In the genomic region with DNA sequence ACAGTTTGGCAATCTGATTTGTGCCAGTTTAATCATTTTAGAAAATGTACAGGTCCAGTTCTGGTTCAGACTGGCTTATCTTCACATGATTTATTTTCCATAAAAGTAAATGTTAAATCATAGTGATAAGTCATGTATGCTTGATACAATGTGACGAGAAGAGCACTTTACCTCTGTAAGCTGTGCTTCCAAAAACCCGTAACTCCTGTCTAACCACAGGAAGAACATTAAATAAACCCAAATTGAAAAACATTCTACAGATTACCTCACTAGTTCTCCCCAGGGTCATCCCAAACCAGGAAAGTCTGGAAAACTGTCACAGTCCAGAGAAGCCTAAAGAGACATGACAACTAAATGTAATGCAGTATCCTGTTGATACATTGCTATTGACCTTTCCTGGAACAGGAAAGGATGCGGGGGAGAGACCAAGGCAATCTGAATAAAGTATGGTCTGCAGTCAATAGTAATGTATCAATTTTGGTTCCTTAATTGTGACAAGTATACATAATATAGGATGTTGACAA, we compare ENCODE assay signal across 11 cellular contexts. TPM values are rescaled to one million over a fixed set of nuclear protein-coding genes. Genes with fewer than 3 reads are reported as not detected.
DNase-seq lines count a peak whose midpoint lies in the region; ATAC-seq and TF ChIP-seq lines count a peak whose summit lies in the region.
"Had no signal": no experiment of that assay in that cellular context is flagged by ENCODE, and none has a peak within 500 bp of the region (broad histone marks: within the 10 kb centered on the region; RNA-seq: fewer than 3 reads in every experiment).

No MANE protein-coding gene starts in this region.

- no peak overlapping the region for H3K18ac ChIP-seq in trophoblast cell (ENCODE audit: low read length)

- no peaks in the 10 kb centered on the region for H3K27me3 ChIP-seq in BLaER1
- H3K27me3 ChIP-seq in iPS-20b (ENCODE audit: insufficient read depth, low read length) = no peaks in the 10 kb centered on the region
- no peaks in the 10 kb centered on the region for H3K27me3 ChIP-seq in trophoblast cell (ENCODE audit: insufficient read depth, low read length)
- no peaks in the 10 kb centered on the region for H3K27me3 ChIP-seq in endodermal cell (ENCODE audit: control insufficient read depth, insufficient read depth, low read length, poor library complexity, severe bottlenecking)
- H3K27me3 ChIP-seq: vagina had no signal

- peaks cover 22% of the 10 kb centered on the region for H3K4me1 ChIP-seq in BLaER1
- H3K4me1 ChIP-seq in iPS-20b (ENCODE audit: insufficient read depth, low read length) = peaks cover 30% of the 10 kb centered on the region
- peaks cover 13 to 20% of the 10 kb centered on the region in 2 experiments for H3K4me1 ChIP-seq in trophoblast cell (ENCODE audit: control insufficient read depth in 1 of 2, insufficient read depth in 2 of 2, low read length in 2 of 2)
- H3K4me1 ChIP-seq in endodermal cell (ENCODE audit: control insufficient read depth, insufficient read depth, low read length) = peaks cover 14% of the 10 kb centered on the region

- H3K9me3 ChIP-seq in BLaER1 (no peaks in the 10 kb centered on the region), iPS-20b (ENCODE audit: insufficient read depth, low read depth, low read length) (no peaks in the 10 kb centered on the region), trophoblast cell (ENCODE audit: insufficient read depth, low read depth, low read length) (no peaks in the 10 kb centered on the region), endodermal cell (ENCODE audit: control insufficient read depth, low read length) (no peaks in the 10 kb centered on the region)
- H3K9me3 ChIP-seq: vagina had no signal

- no peak overlapping the region for H2AFZ ChIP-seq in trophoblast cell (ENCODE audit: insufficient read depth, low read length, poor library complexity)

- H3K4me3 ChIP-seq in BLaER1 = no peak overlapping the region
- H3K4me3 ChIP-seq in iPS-20b (ENCODE audit: low read length) = no peak overlapping the region; the same call in 1 of the 2 replicates
- H3K4me3 ChIP-seq in trophoblast cell (ENCODE audit: low read depth, low read length) = no peak overlapping the region
- H3K4me3 ChIP-seq in endodermal cell (ENCODE audit: low read length) = no peak overlapping the region
- H3K4me3 ChIP-seq: vagina had no signal

- peak overlapping the region; percentile 72 for H3K4me2 ChIP-seq in BLaER1
- H3K4me2 ChIP-seq in trophoblast cell (ENCODE audit: low read length) = peak overlapping the region; percentile 18

- H3K9ac ChIP-seq in BLaER1 (no peak overlapping the region), iPS-20b (ENCODE audit: low read depth, low read length) (peak overlapping the region; percentile 36; the same call in 1 of the 2 replicates), trophoblast cell (ENCODE audit: low read length) (no peak overlapping the region), endodermal cell (ENCODE audit: extremely low read depth, low read length, poor library complexity, severe bottlenecking) (no peak overlapping the region)

- WGBS in trophoblast cell (ENCODE audit: extremely low coverage, insufficient coverage, insufficient read length) = no CpG with 5 or more reads among the region's 3 CpGs
- 100% methylated on average over 2 to 3 of the region's 3 CpGs for WGBS in endodermal cell (ENCODE audit: insufficient coverage in 1 of 2, insufficient read length in 1 of 2), 2 experiments

- H3K23ac ChIP-seq in trophoblast cell (ENCODE audit: low read length) = no peak overlapping the region

- H3K27me3 Mint-ChIP-seq in endodermal cell (ENCODE audit: insufficient read depth) = no peaks in the 10 kb centered on the region

- no peak overlapping the region for H2BK5ac ChIP-seq in trophoblast cell (ENCODE audit: low read depth, low read length, poor library complexity)

- H2BK120ac ChIP-seq in trophoblast cell (ENCODE audit: insufficient read depth, low read length, poor library complexity) = no peak overlapping the region

- H3K79me1 ChIP-seq in trophoblast cell (ENCODE audit: low read length) = peaks cover 5% of the 10 kb centered on the region

- H2BK12ac ChIP-seq in trophoblast cell (ENCODE audit: low read length) = no peak overlapping the region

- ATAC-seq in SK-N-SH treated with all-trans-retinoic acid at 6 μM for 48 hours (peak; percentile 20), GM18867 (IDR thresholded peaks at IDR 0.05; ENCODE audit: unreplicated experiment) (no peak)

- H4K12ac ChIP-seq in trophoblast cell (ENCODE audit: low read depth, low read length) = no peak overlapping the region

- H3K14ac ChIP-seq in trophoblast cell (ENCODE audit: low read length) = no peak overlapping the region

- H3K4me1 Mint-ChIP-seq in endodermal cell = peaks cover 31% of the 10 kb centered on the region

- H3K4ac ChIP-seq in trophoblast cell (ENCODE audit: low read depth, low read length) = no peak overlapping the region

- no peak overlapping the region for H2AK5ac ChIP-seq in trophoblast cell (ENCODE audit: low read length)

- H4K8ac ChIP-seq in trophoblast cell (ENCODE audit: low read depth, low read length) = no peak overlapping the region

- no peaks in the 10 kb centered on the region for H4K20me1 ChIP-seq in BLaER1

- H3K27ac ChIP-seq in BLaER1 = no peak overlapping the region
- peak overlapping the region; percentile 18 for H3K27ac ChIP-seq in iPS-20b (ENCODE audit: low read length)
- peak overlapping the region; percentile 65 for H3K27ac ChIP-seq in trophoblast cell (ENCODE audit: low read depth, low read length)
- H3K27ac ChIP-seq in endodermal cell (ENCODE audit: low read depth, low read length) = no peak overlapping the region
- H3K27ac ChIP-seq: vagina had no signal

- H3K36me3 ChIP-seq in BLaER1 = no peaks in the 10 kb centered on the region
- no peaks in the 10 kb centered on the region for H3K36me3 ChIP-seq in iPS-20b (ENCODE audit: insufficient read depth, low read depth, low read length)
- no peaks in the 10 kb centered on the region for H3K36me3 ChIP-seq in trophoblast cell (ENCODE audit: control insufficient read depth in 1 of 2, insufficient read depth in 2 of 2, low read length in 2 of 2)
- H3K36me3 ChIP-seq in endodermal cell (ENCODE audit: control insufficient read depth, insufficient read depth, low read length) = no peaks in the 10 kb centered on the region
- H3K36me3 ChIP-seq: vagina had no signal

- DNase-seq in trophoblast cell (no peak), NCI-H82 (lab: John Stamatoyannopoulos, UW) (no peak), retina (no peak), endodermal cell (no peak)
- DNase-seq: activated gamma-delta T cell, T-helper 2 cell had no signal

- H4K91ac ChIP-seq in trophoblast cell (ENCODE audit: low read depth, low read length) = no peak overlapping the region

- no peaks in the 10 kb centered on the region for H3K36me3 Mint-ChIP-seq in endodermal cell (ENCODE audit: low read depth)

- no peak overlapping the region for H3K27ac Mint-ChIP-seq in endodermal cell

- H3K4me3 Mint-ChIP-seq in endodermal cell = no peak overlapping the region

- TF ChIP-seq CTCF in endodermal cell (conservative IDR thresholded peaks at IDR 0.05) = no peak

- no peaks in the 10 kb centered on the region for H3K9me3 Mint-ChIP-seq in endodermal cell

- peaks cover 1% of the 10 kb centered on the region for H3K79me2 ChIP-seq in trophoblast cell (ENCODE audit: control insufficient read depth, insufficient read depth, low read length, poor library complexity)

TF ChIP-seq in SK-N-SH treated with all-trans-retinoic acid at 6 μM for 48 hours, 23 proteins besides CTCF, POLR2A, EP300 and RAD21:
- TF ChIP-seq ZNF565 (CRISPR knock-in tag; conservative IDR thresholded peaks at IDR 0.05; ENCODE audit: low read depth) = no peak
- no peak for TF ChIP-seq BACH2 (CRISPR knock-in tag; IDR thresholded peaks at IDR 0.05; ENCODE audit: borderline replicate concordance)
- TF ChIP-seq ZNF70 (CRISPR knock-in tag; IDR thresholded peaks at IDR 0.05) = no peak
- no peak for TF ChIP-seq TOX (CRISPR knock-in tag; IDR thresholded peaks at IDR 0.05; ENCODE audit: borderline replicate concordance)
- no peak for TF ChIP-seq SNAI2 (CRISPR knock-in tag; IDR thresholded peaks at IDR 0.05)
- TF ChIP-seq PPARA (CRISPR knock-in tag; IDR thresholded peaks at IDR 0.05; ENCODE audit: borderline replicate concordance) = no peak
- TF ChIP-seq CSDC2 (CRISPR knock-in tag; IDR thresholded peaks at IDR 0.05) = no peak
TF ChIP-seq in SK-N-SH treated with all-trans-retinoic acid at 6 μM for 48 hours: peak in this region for 0.

RNA-seq across cellular contexts. Expression of a gene that starts 32.5 kb away (rescaled TPM):
- polyA plus RNA-seq in trophoblast cell (2013) = 7.5 and 8.0 TPM in 2 replicates
- total RNA-seq in endodermal cell = 100 to 1,000 TPM in 1 of 2 donors, 10 to 100 TPM in 1; 85.9 to 123 TPM
- polyA plus RNA-seq in endodermal cell (2013, experiment 1 of 2) = 98.6 TPM
- polyA plus RNA-seq in endodermal cell (2013, experiment 2 of 2) = 99.0 TPM

Comparison
In these comparisons a context has a peak if more than half of its experiments do, and no peak if none do; other contexts are left out.
1. H3K27ac ChIP-seq: peak in iPS-20b (single experiment) and trophoblast cell (single experiment); none in BLaER1 (single experiment) and endodermal cell (single experiment).